In genomic region chr1:52141513-52142219, GRCh38 we compare ENCODE assay signal across 8 cellular contexts. TPM values are rescaled to one million over a fixed set of nuclear protein-coding genes. Genes with fewer than 3 reads are reported as not detected.
A peak's percentile ranks its signal among the peaks of the same experiment; 100 is the strongest.
DNase-seq lines count a peak whose midpoint lies in the region; ATAC-seq and TF ChIP-seq lines count a peak whose summit lies in the region.

ZFYVE9 (plus strand) TSS chr1:52142089; CDS start chr1:52233207, 91,118 bp downstream.

- H3K36me3 ChIP-seq in kidney epithelial cell (ENCODE audit: control insufficient read depth, insufficient read depth, low read length) = no peaks in the 10 kb centered on the region

- H3K4me3 ChIP-seq in kidney epithelial cell (ENCODE audit: low read depth, low read length) = peak within 1 kb of the TSS; percentile 88

- DNase-seq in NCI-H1436 (lab: John Stamatoyannopoulos, UW) (peak; percentile 63), NCI-H1436 treated with DMSO at 0.1 percent for 48 hours (lab: John Stamatoyannopoulos, UW) (no peak), NCI-H2171 (lab: John Stamatoyannopoulos, UW) (peak; percentile 79), chondrocyte (ENCODE audit: low spot score) (no peak), kidney epithelial cell (ENCODE audit: low read depth) (no peak)
- peak; percentile 74 for DNase-seq in activated CD4-positive, CD25-positive, alpha-beta regulatory T cell treated with anti-CD3 and anti-CD28 coated beads, Interleukin-2, amount 50 U/mL, for 72 hours
- DNase-seq in stimulated activated CD4-positive, alpha-beta T cell treated with anti-CD3 and anti-CD28 coated beads, Interleukin-15, amount 100 ng/mL, for 48 hours (ENCODE audit: low read depth in 2 of 2) = peak; percentile 39 to 58

- peak; percentile 71 for ATAC-seq in HG02970 (IDR thresholded peaks at IDR 0.05; ENCODE audit: low FRiP score, unreplicated experiment)

- H3K9me3 Mint-ChIP-seq in chondrocyte (ENCODE audit: low read depth) = no peaks in the 10 kb centered on the region

- TF ChIP-seq CTCF in chondrocyte (IDR thresholded peaks at IDR 0.05) (peak; percentile 83), kidney epithelial cell (IDR thresholded peaks at IDR 0.05; ENCODE audit: insufficient read depth, low read length, poor library complexity, severe bottlenecking) (peak; percentile 10)

- no peaks in the 10 kb centered on the region for H3K27me3 Mint-ChIP-seq in chondrocyte (ENCODE audit: low read depth)

- no peaks in the 10 kb centered on the region for H3K27me3 ChIP-seq in kidney epithelial cell (ENCODE audit: control insufficient read depth, insufficient read depth, low read length)

- H3K27ac Mint-ChIP-seq in chondrocyte (ENCODE audit: unreplicated experiment) = peak within 1 kb of the TSS; percentile 95

- H3K4me3 Mint-ChIP-seq in chondrocyte (ENCODE audit: unreplicated experiment) = peak within 1 kb of the TSS; percentile 84

- H3K4me1 Mint-ChIP-seq in chondrocyte (ENCODE audit: low read depth) = peaks cover 32% of the 10 kb centered on the region

- H3K36me3 Mint-ChIP-seq in chondrocyte (ENCODE audit: low read depth) = no peaks in the 10 kb centered on the region

RNA-seq across cellular contexts. Expression of gene ZFYVE9, which starts in this region (rescaled TPM):
- 20.7 to 21.6 TPM (median 20.9 TPM) in 3 replicates for total RNA-seq in chondrocyte
- total RNA-seq in kidney epithelial cell = 17.1 and 18.4 TPM in 2 replicates

Comparison
In these comparisons a context has a peak if more than half of its experiments do, and no peak if none do; other contexts are left out.
1. DNase-seq: peak in NCI-H1436 (single experiment), NCI-H2171 (single experiment), activated CD4-positive, CD25-positive, alpha-beta regulatory T cell treated with anti-CD3 and anti-CD28 coated beads, Interleukin-2, amount 50 U/mL, for 72 hours (single experiment) and stimulated activated CD4-positive, alpha-beta T cell treated with anti-CD3 and anti-CD28 coated beads, Interleukin-15, amount 100 ng/mL, for 48 hours (2 of 2); none in NCI-H1436 treated with DMSO at 0.1 percent for 48 hours (single experiment), chondrocyte (single experiment) and kidney epithelial cell (single experiment).